ENCODE assay signal across 28 cellular contexts in the genomic region with DNA sequence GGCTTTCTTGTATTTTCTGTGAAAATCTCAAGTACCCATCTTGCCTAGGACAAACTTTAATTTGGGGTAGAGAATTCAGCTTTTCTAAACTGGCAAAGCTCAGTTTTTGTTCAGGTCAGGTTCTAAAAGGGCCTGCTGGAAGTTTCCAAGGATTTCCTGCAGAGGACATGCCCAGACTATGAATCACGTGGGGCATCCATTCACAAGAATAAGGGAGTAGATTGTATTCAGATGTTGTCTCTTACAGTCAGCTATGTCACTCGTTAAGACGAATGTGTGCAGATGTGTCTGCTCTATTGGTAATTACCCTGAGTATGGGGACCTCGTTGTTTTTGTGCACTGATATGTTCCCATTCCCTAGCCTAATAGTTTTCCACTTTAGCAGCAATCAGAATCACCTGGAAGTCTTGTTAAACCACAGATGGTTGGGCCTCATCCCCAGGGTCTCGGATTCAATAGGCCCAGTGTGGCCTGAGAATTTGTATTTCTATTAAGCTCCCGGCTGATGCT.
DNase-seq lines count a peak whose midpoint lies in the region; ATAC-seq and TF ChIP-seq lines count a peak whose summit lies in the region.
"Had no signal": no experiment of that assay in that cellular context is flagged by ENCODE, and none has a peak within 500 bp of the region (broad histone marks: within the 10 kb centered on the region; RNA-seq: fewer than 3 reads in every experiment).

No MANE protein-coding gene starts in this region.

- TF ChIP-seq CTCF in A673 (conservative IDR thresholded peaks at IDR 0.05; ENCODE audit: low read depth, low read length) (no peak), WERI-Rb-1 (IDR thresholded peaks at IDR 0.05; ENCODE audit: low read depth, low read length) (no peak)

- H3K27ac ChIP-seq in A673 (ENCODE audit: low read depth, low read length, poor library complexity, severe bottlenecking) (no peak overlapping the region), WERI-Rb-1 (no peak overlapping the region)
- H3K27ac ChIP-seq: esophagus squamous epithelium, KMS-11, ovary, SJSA1, stomach, transverse colon had no signal

- POLR2A ChIA-PET in A673 (lab: Charles Lee; ENCODE audit: low non-redundant PET): no interaction called here

- no peak overlapping the region for H3K4me3 ChIP-seq in A673 (ENCODE audit: low read depth, low read length, poor library complexity, severe bottlenecking)
- H3K4me3 ChIP-seq in WERI-Rb-1 (ENCODE audit: low read depth, low read length): no peak overlapping the region
- H3K4me3 ChIP-seq: esophagus squamous epithelium, ovary, SJSA1, stomach, transverse colon had no signal

- intact Hi-C loops in A673 (cut with micrococcal nuclease; ENCODE audit: unreplicated experiment): no loop called here

- no peak for ATAC-seq in HG02623 (IDR thresholded peaks at IDR 0.05; ENCODE audit: unreplicated experiment)
- no peak for ATAC-seq in GM18868 (IDR thresholded peaks at IDR 0.05; ENCODE audit: unreplicated experiment)
- ATAC-seq: left lobe of liver; natural killer cell treated with Interleukin-12 subunit alpha and Interleukin-12 subunit beta and Interleukin-15 and Interleukin-18, amount 100 ng/mL, for 72 hours; Panc1; right cardiac atrium had no signal

- H3K9me3 ChIP-seq in A673 (ENCODE audit: low read depth, low read length, poor library complexity, severe bottlenecking): no peaks in the 10 kb centered on the region
- H3K9me3 ChIP-seq in WERI-Rb-1 (ENCODE audit: severe bottlenecking): no peaks in the 10 kb centered on the region
- H3K9me3 ChIP-seq: esophagus squamous epithelium, ovary, SJSA1, stomach, transverse colon had no signal

- CTCF ChIA-PET in A673 (lab: Charles Lee): interaction anchor here (0.7 kb wide), 1 partner anchor 11 kb away, joined by 4 read pairs; no protein-coding TSS in a partner anchor

- no TSS peak for BruUV-seq in A673 (replicated peaks; lab: Mats Ljungman, UMichigan)

- DNase-seq in A673 (ENCODE audit: low spot score) (peak; percentile 52), M059J (ENCODE audit: low read depth) (peak; percentile 26), dermis blood vessel endothelial cell (peak; percentile 2), kidney glomerular epithelial cell (lab: John Stamatoyannopoulos, UW) (peak; percentile 20), WERI-Rb-1 (no peak)
- DNase-seq in activated CD8-positive, alpha-beta memory T cell treated with anti-CD3 and anti-CD28 coated beads, Interleukin-2, amount 50 U/mL, for 48 hours: no peak
- DNase-seq: activated CD4-positive, alpha-beta T cell treated with anti-CD3 and anti-CD28 coated beads, Interleukin-2, amount 50 U/mL, for 1 hour; activated effector memory CD4-positive, alpha-beta T cell treated with Interleukin-2 at 50 U/mL for 16 hours; CD4-positive, CD25-positive, alpha-beta regulatory T cell; effector memory CD4-positive, alpha-beta T cell; esophagus squamous epithelium; GDM1; glutamatergic neuron; midbrain; NCI-H1048; NCI-H1930; NK-92 treated with Interleukin-12 subunit alpha and Interleukin-12 subunit beta, amount 100 ng/mL, for 24 hours; ovary; right cardiac atrium; stomach; transverse colon had no signal

- H3K27me3 ChIP-seq in A673 (replicated peaks; ENCODE audit: insufficient read depth, low read depth, low read length, poor library complexity) (no peaks in the 10 kb centered on the region), WERI-Rb-1 (ENCODE audit: insufficient read depth, low read depth, severe bottlenecking) (peaks cover 17% of the 10 kb centered on the region)
- H3K27me3 ChIP-seq: ovary, SJSA1, transverse colon had no signal

- no peaks in the 10 kb centered on the region for H3K4me1 ChIP-seq in A673 (ENCODE audit: insufficient read depth, low read length, poor library complexity, severe bottlenecking)
- H3K4me1 ChIP-seq: esophagus squamous epithelium, SJSA1, stomach, transverse colon had no signal

- H3K36me3 ChIP-seq in A673 (ENCODE audit: insufficient read depth, low read length, poor library complexity, severe bottlenecking) (no peaks in the 10 kb centered on the region), WERI-Rb-1 (no peaks in the 10 kb centered on the region)
- H3K36me3 ChIP-seq: esophagus squamous epithelium, ovary, SJSA1, stomach, transverse colon had no signal

Comparison
In these comparisons a context has a peak if more than half of its experiments do, and no peak if none do; other contexts are left out.
1. DNase-seq: peak in A673 (single experiment), M059J (single experiment), dermis blood vessel endothelial cell (single experiment) and kidney glomerular epithelial cell (single experiment); none in WERI-Rb-1 (single experiment) and activated CD8-positive, alpha-beta memory T cell treated with anti-CD3 and anti-CD28 coated beads, Interleukin-2, amount 50 U/mL, for 48 hours (single experiment).